ENCODE assay signal across 9 cellular contexts in the genomic region with DNA sequence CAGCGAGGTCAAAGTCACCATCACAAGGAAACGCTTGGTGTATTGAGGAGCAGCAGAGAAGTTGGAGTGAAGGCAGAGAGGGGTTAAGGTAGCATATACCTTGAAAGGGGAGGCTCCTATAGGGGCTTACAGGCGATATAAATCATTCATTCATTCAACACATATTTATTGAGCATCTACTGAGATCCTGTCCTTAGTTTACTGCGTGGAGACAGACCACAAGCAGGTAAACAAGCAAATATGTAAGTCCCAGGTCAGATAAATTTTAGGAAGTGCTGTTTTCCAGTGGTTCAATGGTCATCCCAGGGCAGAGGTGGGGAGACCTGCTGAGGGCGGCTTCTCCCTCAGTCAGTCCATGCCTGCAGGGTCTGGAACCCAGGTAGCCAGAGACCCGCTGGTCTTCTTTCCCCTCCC. TPM values are rescaled to one million over a fixed set of nuclear protein-coding genes. Genes with fewer than 3 reads are reported as not detected.
DNase-seq lines count a peak whose midpoint lies in the region; ATAC-seq and TF ChIP-seq lines count a peak whose summit lies in the region.
"Had no signal": no experiment of that assay in that cellular context is flagged by ENCODE, and none has a peak within 500 bp of the region (broad histone marks: within the 10 kb centered on the region; RNA-seq: fewer than 3 reads in every experiment).

No MANE protein-coding gene starts in this region.

- POLR2A ChIA-PET in AG04449 (lab: Yijun Ruan, JAX), result no interaction called here
- POLR2A ChIA-PET in naive thymus-derived CD8-positive, alpha-beta T cell (lab: Charles Lee), result no interaction called here

- TF ChIP-seq CTCF in AG04449 (IDR thresholded peaks at IDR 0.05; ENCODE audit: insufficient read depth, low read length, missing control alignments) (no peak), cardiac fibroblast (IDR thresholded peaks at IDR 0.05; ENCODE audit: low read depth, low read length) (no peak)

- H3K9ac ChIP-seq in HUES6 (ENCODE audit: low read length), result peak overlapping the region; percentile 68

- no peak for ATAC-seq in naive thymus-derived CD8-positive, alpha-beta T cell
- ATAC-seq in HG03521 (IDR thresholded peaks at IDR 0.05; ENCODE audit: unreplicated experiment) (no peak), GM19463 (IDR thresholded peaks at IDR 0.05; ENCODE audit: unreplicated experiment) (no peak), GM21447 (IDR thresholded peaks at IDR 0.05; ENCODE audit: unreplicated experiment) (no peak)

- no peaks in the 10 kb centered on the region for H3K27me3 Mint-ChIP-seq in naive thymus-derived CD8-positive, alpha-beta T cell

- peak overlapping the region; percentile 78 for H3K27ac ChIP-seq in HUES6 (ENCODE audit: low read depth, low read length)

- peak overlapping the region; percentile 76 to 90 (median 84) for H3K4me3 Mint-ChIP-seq in naive thymus-derived CD8-positive, alpha-beta T cell

- DNase-seq in AG04449 (ENCODE audit: low read depth, low spot score) (no peak), cardiac fibroblast (ENCODE audit: low read depth in 2 of 2) (no peak), EL (no peak)
- no peak for DNase-seq in naive thymus-derived CD8-positive, alpha-beta T cell
- DNase-seq: GF-D8 had no signal

- H3K4me3 ChIP-seq in AG04449 (ENCODE audit: low read depth, low read length), result peak overlapping the region; percentile 75
- H3K4me3 ChIP-seq in HUES6 (ENCODE audit: low read depth, low read length), result peak overlapping the region; percentile 83
- peak overlapping the region; percentile 39 to 71 for H3K4me3 ChIP-seq in cardiac fibroblast (replicated peaks in 1 of 2; ENCODE audit: low read depth in 2 of 2, low read length in 2 of 2)

- H3K9me3 ChIP-seq in HUES6 (ENCODE audit: control insufficient read depth, insufficient read depth, low read depth, low read length), result no peaks in the 10 kb centered on the region

- peaks cover 26% of the 10 kb centered on the region for H3K4me1 ChIP-seq in HUES6 (ENCODE audit: control insufficient read depth, insufficient read depth, low read length)

- no peaks in the 10 kb centered on the region for H3K36me3 Mint-ChIP-seq in naive thymus-derived CD8-positive, alpha-beta T cell

- no peaks in the 10 kb centered on the region for H3K9me3 Mint-ChIP-seq in naive thymus-derived CD8-positive, alpha-beta T cell

- CTCF ChIA-PET in AG04449 (lab: Yijun Ruan, JAX), result interaction anchor here (1.0 to 1.1 kb wide), 2 partner anchors 17 to 87 kb away, joined by 5 to 6 read pairs; a partner anchor contains a TSS

- peak overlapping the region in 9 of 10 donors; percentile 26 to 85 (median 71) for H3K27ac Mint-ChIP-seq in naive thymus-derived CD8-positive, alpha-beta T cell

- H3K36me3 ChIP-seq in HUES6 (ENCODE audit: control insufficient read depth, insufficient read depth, low read length), result peaks cover 31% of the 10 kb centered on the region

- H3K27me3 ChIP-seq in HUES6 (ENCODE audit: control insufficient read depth, insufficient read depth, low read length), result no peaks in the 10 kb centered on the region

- peaks cover 11 to 24% (median 18%) of the 10 kb centered on the region in 4 donors for H3K4me1 Mint-ChIP-seq in naive thymus-derived CD8-positive, alpha-beta T cell

RNA-seq across cellular contexts. Expression of a gene that starts 0.8 kb away (rescaled TPM):
- under 1 TPM; 0.44 to 0.82 TPM for total RNA-seq in naive thymus-derived CD8-positive, alpha-beta T cell
- under 1 TPM in 2 of 3 donors, not detected in 1; 0.08 to 0.65 TPM for polyA plus RNA-seq in naive thymus-derived CD8-positive, alpha-beta T cell

RNA-seq across cellular contexts. Expression of a gene that starts 18.2 kb away (rescaled TPM):
- 10 to 100 TPM; 32.4 to 36.4 TPM for total RNA-seq in naive thymus-derived CD8-positive, alpha-beta T cell
- polyA plus RNA-seq in naive thymus-derived CD8-positive, alpha-beta T cell, result 100 to 1,000 TPM; 120 to 138 (median 123) TPM

RNA-seq across cellular contexts. Expression of a gene that starts 58.3 kb away (rescaled TPM):
- total RNA-seq in naive thymus-derived CD8-positive, alpha-beta T cell, result 10 to 100 TPM; 81.3 to 86.3 TPM
- 100 to 1,000 TPM; 100 to 112 (median 108) TPM for polyA plus RNA-seq in naive thymus-derived CD8-positive, alpha-beta T cell
